Comparison of ENCODE assay signal across 1 cellular context in the genomic region with DNA sequence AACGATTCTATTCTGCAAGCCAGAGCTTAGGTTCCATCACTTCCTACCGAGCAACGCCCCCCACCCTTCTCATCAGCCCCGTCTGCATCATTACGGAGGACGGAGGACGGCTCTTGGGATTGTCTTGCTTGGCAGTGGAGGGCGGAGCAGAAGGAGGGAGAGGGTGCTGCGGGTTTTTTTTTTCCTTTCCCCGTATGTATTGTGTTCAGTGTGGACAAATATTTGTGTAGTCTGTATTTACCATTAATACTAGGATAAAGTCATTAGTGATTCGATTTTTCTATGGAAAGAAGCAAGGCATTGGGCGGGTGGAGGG.
TF ChIP-seq lines count a peak whose summit lies in the region.

No MANE protein-coding gene starts in this region.

TF ChIP-seq in GM23338, 12 proteins besides CTCF, POLR2A, EP300 and RAD21 (continued from another document):
- TF ChIP-seq, protein P1, sequence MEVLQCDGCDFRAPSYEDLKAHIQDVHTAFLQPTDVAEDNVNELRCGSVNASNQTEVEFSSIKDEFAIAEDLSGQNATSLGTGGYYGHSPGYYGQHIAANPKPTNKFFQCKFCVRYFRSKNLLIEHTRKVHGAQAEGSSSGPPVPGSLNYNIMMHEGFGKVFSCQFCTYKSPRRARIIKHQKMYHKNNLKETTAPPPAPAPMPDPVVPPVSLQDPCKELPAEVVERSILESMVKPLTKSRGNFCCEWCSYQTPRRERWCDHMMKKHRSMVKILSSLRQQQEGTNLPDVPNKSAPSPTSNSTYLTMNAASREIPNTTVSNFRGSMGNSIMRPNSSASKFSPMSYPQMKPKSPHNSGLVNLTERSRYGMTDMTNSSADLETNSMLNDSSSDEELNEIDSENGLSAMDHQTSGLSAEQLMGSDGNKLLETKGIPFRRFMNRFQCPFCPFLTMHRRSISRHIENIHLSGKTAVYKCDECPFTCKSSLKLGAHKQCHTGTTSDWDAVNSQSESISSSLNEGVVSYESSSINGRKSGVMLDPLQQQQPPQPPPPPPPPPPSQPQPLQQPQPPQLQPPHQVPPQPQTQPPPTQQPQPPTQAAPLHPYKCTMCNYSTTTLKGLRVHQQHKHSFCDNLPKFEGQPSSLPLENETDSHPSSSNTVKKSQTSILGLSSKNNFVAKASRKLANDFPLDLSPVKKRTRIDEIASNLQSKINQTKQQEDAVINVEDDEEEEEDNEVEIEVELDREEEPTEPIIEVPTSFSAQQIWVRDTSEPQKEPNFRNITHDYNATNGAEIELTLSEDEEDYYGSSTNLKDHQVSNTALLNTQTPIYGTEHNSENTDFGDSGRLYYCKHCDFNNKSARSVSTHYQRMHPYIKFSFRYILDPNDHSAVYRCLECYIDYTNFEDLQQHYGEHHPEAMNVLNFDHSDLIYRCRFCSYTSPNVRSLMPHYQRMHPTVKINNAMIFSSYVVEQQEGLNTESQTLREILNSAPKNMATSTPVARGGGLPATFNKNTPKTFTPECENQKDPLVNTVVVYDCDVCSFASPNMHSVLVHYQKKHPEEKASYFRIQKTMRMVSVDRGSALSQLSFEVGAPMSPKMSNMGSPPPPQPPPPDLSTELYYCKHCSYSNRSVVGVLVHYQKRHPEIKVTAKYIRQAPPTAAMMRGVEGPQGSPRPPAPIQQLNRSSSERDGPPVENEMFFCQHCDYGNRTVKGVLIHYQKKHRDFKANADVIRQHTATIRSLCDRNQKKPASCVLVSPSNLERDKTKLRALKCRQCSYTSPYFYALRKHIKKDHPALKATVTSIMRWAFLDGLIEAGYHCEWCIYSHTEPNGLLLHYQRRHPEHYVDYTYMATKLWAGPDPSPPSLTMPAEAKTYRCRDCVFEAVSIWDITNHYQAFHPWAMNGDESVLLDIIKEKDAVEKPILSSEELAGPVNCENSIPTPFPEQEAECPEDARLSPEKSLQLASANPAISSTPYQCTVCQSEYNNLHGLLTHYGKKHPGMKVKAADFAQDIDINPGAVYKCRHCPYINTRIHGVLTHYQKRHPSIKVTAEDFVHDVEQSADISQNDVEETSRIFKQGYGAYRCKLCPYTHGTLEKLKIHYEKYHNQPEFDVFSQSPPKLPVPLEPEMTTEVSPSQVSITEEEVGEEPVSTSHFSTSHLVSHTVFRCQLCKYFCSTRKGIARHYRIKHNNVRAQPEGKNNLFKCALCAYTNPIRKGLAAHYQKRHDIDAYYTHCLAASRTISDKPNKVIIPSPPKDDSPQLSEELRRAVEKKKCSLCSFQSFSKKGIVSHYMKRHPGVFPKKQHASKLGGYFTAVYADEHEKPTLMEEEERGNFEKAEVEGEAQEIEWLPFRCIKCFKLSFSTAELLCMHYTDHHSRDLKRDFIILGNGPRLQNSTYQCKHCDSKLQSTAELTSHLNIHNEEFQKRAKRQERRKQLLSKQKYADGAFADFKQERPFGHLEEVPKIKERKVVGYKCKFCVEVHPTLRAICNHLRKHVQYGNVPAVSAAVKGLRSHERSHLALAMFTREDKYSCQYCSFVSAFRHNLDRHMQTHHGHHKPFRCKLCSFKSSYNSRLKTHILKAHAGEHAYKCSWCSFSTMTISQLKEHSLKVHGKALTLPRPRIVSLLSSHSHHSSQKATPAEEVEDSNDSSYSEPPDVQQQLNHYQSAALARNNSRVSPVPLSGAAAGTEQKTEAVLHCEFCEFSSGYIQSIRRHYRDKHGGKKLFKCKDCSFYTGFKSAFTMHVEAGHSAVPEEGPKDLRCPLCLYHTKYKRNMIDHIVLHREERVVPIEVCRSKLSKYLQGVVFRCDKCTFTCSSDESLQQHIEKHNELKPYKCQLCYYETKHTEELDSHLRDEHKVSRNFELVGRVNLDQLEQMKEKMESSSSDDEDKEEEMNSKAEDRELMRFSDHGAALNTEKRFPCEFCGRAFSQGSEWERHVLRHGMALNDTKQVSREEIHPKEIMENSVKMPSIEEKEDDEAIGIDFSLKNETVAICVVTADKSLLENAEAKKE (CRISPR knock-in tag; IDR thresholded peaks at IDR 0.05), result no peak
- no peak for TF ChIP-seq CREB1 (CRISPR knock-in tag; IDR thresholded peaks at IDR 0.05; ENCODE audit: low read depth)
- TF ChIP-seq JUNB (IDR thresholded peaks at IDR 0.05; ENCODE audit: unreplicated experiment), result no peak
